In the genomic region with DNA sequence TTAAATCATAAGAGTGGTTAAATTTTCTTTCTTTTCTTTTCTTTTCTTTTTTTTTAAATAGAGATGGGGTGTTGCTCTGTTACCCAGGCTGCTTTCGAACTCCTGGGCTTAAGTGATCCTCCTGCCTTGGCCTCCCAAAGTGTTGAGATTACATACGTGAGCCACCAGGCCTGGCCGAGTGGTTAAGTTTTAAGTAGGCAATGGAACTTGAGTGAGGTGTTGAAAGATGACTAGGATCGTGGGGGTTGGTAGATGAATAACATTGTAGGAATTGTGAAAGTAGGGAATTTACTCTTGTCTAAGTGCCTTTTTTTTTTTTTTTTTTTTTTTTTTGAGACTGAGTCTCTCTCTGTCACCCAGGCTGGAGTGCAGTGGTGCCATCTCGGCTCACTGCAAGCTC, we compare ENCODE assay signal across 1 cellular context.
TF ChIP-seq lines count a peak whose summit lies in the region.

No MANE protein-coding gene starts in this region.

TF ChIP-seq in GM23338, 12 proteins besides CTCF, POLR2A, EP300 and RAD21 (continued from another document):
- TF ChIP-seq, protein P1, sequence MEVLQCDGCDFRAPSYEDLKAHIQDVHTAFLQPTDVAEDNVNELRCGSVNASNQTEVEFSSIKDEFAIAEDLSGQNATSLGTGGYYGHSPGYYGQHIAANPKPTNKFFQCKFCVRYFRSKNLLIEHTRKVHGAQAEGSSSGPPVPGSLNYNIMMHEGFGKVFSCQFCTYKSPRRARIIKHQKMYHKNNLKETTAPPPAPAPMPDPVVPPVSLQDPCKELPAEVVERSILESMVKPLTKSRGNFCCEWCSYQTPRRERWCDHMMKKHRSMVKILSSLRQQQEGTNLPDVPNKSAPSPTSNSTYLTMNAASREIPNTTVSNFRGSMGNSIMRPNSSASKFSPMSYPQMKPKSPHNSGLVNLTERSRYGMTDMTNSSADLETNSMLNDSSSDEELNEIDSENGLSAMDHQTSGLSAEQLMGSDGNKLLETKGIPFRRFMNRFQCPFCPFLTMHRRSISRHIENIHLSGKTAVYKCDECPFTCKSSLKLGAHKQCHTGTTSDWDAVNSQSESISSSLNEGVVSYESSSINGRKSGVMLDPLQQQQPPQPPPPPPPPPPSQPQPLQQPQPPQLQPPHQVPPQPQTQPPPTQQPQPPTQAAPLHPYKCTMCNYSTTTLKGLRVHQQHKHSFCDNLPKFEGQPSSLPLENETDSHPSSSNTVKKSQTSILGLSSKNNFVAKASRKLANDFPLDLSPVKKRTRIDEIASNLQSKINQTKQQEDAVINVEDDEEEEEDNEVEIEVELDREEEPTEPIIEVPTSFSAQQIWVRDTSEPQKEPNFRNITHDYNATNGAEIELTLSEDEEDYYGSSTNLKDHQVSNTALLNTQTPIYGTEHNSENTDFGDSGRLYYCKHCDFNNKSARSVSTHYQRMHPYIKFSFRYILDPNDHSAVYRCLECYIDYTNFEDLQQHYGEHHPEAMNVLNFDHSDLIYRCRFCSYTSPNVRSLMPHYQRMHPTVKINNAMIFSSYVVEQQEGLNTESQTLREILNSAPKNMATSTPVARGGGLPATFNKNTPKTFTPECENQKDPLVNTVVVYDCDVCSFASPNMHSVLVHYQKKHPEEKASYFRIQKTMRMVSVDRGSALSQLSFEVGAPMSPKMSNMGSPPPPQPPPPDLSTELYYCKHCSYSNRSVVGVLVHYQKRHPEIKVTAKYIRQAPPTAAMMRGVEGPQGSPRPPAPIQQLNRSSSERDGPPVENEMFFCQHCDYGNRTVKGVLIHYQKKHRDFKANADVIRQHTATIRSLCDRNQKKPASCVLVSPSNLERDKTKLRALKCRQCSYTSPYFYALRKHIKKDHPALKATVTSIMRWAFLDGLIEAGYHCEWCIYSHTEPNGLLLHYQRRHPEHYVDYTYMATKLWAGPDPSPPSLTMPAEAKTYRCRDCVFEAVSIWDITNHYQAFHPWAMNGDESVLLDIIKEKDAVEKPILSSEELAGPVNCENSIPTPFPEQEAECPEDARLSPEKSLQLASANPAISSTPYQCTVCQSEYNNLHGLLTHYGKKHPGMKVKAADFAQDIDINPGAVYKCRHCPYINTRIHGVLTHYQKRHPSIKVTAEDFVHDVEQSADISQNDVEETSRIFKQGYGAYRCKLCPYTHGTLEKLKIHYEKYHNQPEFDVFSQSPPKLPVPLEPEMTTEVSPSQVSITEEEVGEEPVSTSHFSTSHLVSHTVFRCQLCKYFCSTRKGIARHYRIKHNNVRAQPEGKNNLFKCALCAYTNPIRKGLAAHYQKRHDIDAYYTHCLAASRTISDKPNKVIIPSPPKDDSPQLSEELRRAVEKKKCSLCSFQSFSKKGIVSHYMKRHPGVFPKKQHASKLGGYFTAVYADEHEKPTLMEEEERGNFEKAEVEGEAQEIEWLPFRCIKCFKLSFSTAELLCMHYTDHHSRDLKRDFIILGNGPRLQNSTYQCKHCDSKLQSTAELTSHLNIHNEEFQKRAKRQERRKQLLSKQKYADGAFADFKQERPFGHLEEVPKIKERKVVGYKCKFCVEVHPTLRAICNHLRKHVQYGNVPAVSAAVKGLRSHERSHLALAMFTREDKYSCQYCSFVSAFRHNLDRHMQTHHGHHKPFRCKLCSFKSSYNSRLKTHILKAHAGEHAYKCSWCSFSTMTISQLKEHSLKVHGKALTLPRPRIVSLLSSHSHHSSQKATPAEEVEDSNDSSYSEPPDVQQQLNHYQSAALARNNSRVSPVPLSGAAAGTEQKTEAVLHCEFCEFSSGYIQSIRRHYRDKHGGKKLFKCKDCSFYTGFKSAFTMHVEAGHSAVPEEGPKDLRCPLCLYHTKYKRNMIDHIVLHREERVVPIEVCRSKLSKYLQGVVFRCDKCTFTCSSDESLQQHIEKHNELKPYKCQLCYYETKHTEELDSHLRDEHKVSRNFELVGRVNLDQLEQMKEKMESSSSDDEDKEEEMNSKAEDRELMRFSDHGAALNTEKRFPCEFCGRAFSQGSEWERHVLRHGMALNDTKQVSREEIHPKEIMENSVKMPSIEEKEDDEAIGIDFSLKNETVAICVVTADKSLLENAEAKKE (CRISPR knock-in tag; IDR thresholded peaks at IDR 0.05): no peak
- no peak for TF ChIP-seq STAT1 (IDR thresholded peaks at IDR 0.05; ENCODE audit: unreplicated experiment)
- no peak for TF ChIP-seq JUNB (IDR thresholded peaks at IDR 0.05; ENCODE audit: unreplicated experiment)
- TF ChIP-seq EZH2phosphoT487 (IDR thresholded peaks at IDR 0.05; ENCODE audit: unreplicated experiment): no peak
- TF ChIP-seq POLR2AphosphoS5 (IDR thresholded peaks at IDR 0.05; ENCODE audit: low read depth): no peak
- no peak for TF ChIP-seq CREB1 (CRISPR knock-in tag; IDR thresholded peaks at IDR 0.05; ENCODE audit: low read depth)
- TF ChIP-seq, protein P2, sequence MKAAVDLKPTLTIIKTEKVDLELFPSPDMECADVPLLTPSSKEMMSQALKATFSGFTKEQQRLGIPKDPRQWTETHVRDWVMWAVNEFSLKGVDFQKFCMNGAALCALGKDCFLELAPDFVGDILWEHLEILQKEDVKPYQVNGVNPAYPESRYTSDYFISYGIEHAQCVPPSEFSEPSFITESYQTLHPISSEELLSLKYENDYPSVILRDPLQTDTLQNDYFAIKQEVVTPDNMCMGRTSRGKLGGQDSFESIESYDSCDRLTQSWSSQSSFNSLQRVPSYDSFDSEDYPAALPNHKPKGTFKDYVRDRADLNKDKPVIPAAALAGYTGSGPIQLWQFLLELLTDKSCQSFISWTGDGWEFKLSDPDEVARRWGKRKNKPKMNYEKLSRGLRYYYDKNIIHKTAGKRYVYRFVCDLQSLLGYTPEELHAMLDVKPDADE (IDR thresholded peaks at IDR 0.05): no peak
- TF ChIP-seq ZNF114 (CRISPR knock-in tag; IDR thresholded peaks at IDR 0.05): no peak
- no peak for TF ChIP-seq EZH2 (IDR thresholded peaks at IDR 0.05; ENCODE audit: low read depth, unreplicated experiment)
